Comparison of ENCODE assay signal across 1 cellular context in the genomic region with DNA sequence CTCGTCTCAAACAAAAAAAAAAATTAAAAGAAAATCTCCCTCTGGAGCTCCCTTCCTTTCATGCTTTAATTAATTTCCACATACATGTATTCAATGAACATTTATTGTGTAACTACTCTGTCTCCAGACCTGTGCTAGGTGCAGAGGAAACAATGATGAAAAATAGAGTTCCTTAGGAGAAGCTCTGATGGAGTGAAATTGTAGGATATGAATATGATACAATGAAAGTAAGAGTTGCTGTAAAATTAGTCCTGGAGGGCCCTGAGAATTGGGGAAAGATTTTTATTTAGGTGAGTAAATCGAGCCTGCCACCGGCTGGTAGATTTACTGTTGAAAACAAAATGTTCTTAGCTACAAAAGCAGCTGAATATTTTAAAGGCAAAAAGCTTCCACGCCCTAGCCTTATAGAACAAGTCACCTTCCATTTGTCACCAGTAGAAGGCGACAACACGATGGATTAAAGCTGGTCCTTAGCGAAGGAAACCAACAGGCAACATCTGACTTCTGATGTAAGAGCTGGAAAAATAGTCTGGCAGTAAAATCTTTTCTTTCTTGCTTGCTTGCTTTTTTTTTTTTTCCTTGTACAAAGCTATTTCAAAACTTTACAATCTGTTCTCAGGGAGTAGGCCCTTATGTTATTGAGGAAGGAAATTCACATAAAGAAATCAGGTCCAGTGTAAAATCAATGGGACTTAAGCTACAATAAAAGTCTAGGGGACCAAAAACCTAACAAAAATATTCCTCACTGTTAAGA.
TF ChIP-seq lines count a peak whose summit lies in the region.

No MANE protein-coding gene starts in this region.

TF ChIP-seq in SK-N-SH, 30 proteins besides CTCF, POLR2A, EP300 and RAD21:
- TF ChIP-seq, protein P1, sequence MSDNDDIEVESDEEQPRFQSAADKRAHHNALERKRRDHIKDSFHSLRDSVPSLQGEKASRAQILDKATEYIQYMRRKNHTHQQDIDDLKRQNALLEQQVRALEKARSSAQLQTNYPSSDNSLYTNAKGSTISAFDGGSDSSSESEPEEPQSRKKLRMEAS (IDR thresholded peaks at IDR 0.05; ENCODE audit: low read depth), result no peak
- TF ChIP-seq SMC3 (IDR thresholded peaks at IDR 0.05; ENCODE audit: low read depth, low read length) (peak; percentile 90), SIN3A (IDR thresholded peaks at IDR 0.05; ENCODE audit: borderline replicate concordance, low read depth, low read length) (no peak), GATA2 (CRISPR knock-in tag; IDR thresholded peaks at IDR 0.05) (no peak), POLR2AphosphoS5 (IDR thresholded peaks at IDR 0.05; ENCODE audit: low read depth, low read length) (no peak), FOSL2 (IDR thresholded peaks at IDR 0.05; ENCODE audit: borderline replicate concordance, low read depth) (no peak)
